Comparison of ENCODE assay signal across 17 cellular contexts in the genomic region with DNA sequence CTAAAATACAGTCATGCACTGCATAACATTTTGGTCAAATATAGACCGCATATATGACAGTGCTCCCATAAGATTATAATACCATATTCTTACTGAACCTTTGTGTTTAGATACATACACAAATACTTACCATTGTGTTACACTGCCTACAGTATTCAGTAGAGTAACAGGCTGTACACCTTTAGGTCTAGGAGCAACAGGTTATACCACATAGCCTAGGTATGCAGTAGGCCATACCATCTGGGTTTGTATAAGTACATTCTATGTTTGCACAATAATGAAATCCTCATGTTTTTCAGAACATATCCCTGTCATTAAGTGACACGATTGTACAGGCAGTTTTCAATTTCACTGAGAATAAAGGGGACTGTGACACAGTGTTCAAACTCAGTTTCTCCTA. TPM values are rescaled to one million over a fixed set of nuclear protein-coding genes. Genes with fewer than 3 reads are reported as not detected.
DNase-seq lines count a peak whose midpoint lies in the region; ATAC-seq, FAIRE-seq and TF ChIP-seq lines count a peak whose summit lies in the region.
"Had no signal": no experiment of that assay in that cellular context is flagged by ENCODE, and none has a peak within 500 bp of the region (broad histone marks: within the 10 kb centered on the region; RNA-seq: fewer than 3 reads in every experiment).

No MANE protein-coding gene starts in this region.

- no peak for TF ChIP-seq EP300 in A549 (IDR thresholded peaks at IDR 0.05)

- no peaks in the 10 kb centered on the region for H3K9me3 Mint-ChIP-seq in natural killer cell treated with Interleukin-12 subunit alpha and Interleukin-12 subunit beta and Interleukin-15 and Interleukin-18, amount 100 ng/mL, for 72 hours

- H3K9me3 ChIP-seq in A549 = peaks cover 13% of the 10 kb centered on the region

- FAIRE-seq in A549 (lab: Jason Lieb, UNC) = peak; percentile 54
- FAIRE-seq in GM12891 (lab: Jason Lieb, UNC) = peak; percentile 45
- peak; percentile 59 for FAIRE-seq in HTR-8/SVneo (lab: Jason Lieb, UNC)
- FAIRE-seq: GM12892 had no signal

- WGBS in A549 (ENCODE audit: missing lambda C conversion rate) = 96% methylated on average over 2 of the region's 2 CpGs

- H3K4me1 ChIP-seq in A549 = no peaks in the 10 kb centered on the region
- H3K4me1 ChIP-seq: Caco-2 had no signal

- H3K36me3 Mint-ChIP-seq in natural killer cell treated with Interleukin-12 subunit alpha and Interleukin-12 subunit beta and Interleukin-15 and Interleukin-18, amount 100 ng/mL, for 72 hours = peaks cover 44% of the 10 kb centered on the region

- H3K27ac Mint-ChIP-seq in natural killer cell treated with Interleukin-12 subunit alpha and Interleukin-12 subunit beta and Interleukin-15 and Interleukin-18, amount 100 ng/mL, for 72 hours = no peak overlapping the region

- DNase-seq in A549 (ENCODE audit: low read depth in 1 of 2, low spot score in 1 of 2) (no peak), GM12891 (ENCODE audit: insufficient read length, low spot score) (no peak), HTR-8/SVneo (ENCODE audit: insufficient read length, low spot score) (no peak), T1000 (lab: John Stamatoyannopoulos, UW) (no peak)
- DNase-seq in natural killer cell treated with Interleukin-12 subunit alpha and Interleukin-12 subunit beta and Interleukin-15 and Interleukin-18, amount 100 ng/mL, for 72 hours (ENCODE audit: low spot score) = no peak
- DNase-seq: 8988T; C1 segment of cervical spinal cord; Caco-2; CD4-positive, alpha-beta memory T cell; DMS 273 treated with DMSO at 0.1 percent for 48 hours; DMS79; GF-D8; GOT3; H7; HCEC 1CT had no signal

- TF ChIP-seq RAD21 in A549 (conservative IDR thresholded peaks at IDR 0.05 in 1 of 2, IDR thresholded peaks at IDR 0.05 in 1 of 2) = no peak

- no peak overlapping the region for H3K4me3 Mint-ChIP-seq in natural killer cell treated with Interleukin-12 subunit alpha and Interleukin-12 subunit beta and Interleukin-15 and Interleukin-18, amount 100 ng/mL, for 72 hours
- H3K4me3 Mint-ChIP-seq: CD4-positive, alpha-beta memory T cell had no signal

- H3K27ac ChIP-seq in A549 = no peak overlapping the region

- ATAC-seq in A549 (no peak), HG03565 (IDR thresholded peaks at IDR 0.05; ENCODE audit: unreplicated experiment) (no peak)
- ATAC-seq in natural killer cell treated with Interleukin-12 subunit alpha and Interleukin-12 subunit beta and Interleukin-15 and Interleukin-18, amount 100 ng/mL, for 72 hours = no peak

- CTCF ChIA-PET in A549 (lab: Yijun Ruan, JAX) = no interaction called here

- POLR2A ChIA-PET in A549 (lab: Yijun Ruan, JAX) = no interaction called here

- TF ChIP-seq POLR2A in A549 (IDR thresholded peaks at IDR 0.05; ENCODE audit: low read length) (no peak), GM12891 (IDR thresholded peaks at IDR 0.05; ENCODE audit: low read depth, low read length) (no peak)

- H3K4me1 Mint-ChIP-seq in natural killer cell treated with Interleukin-12 subunit alpha and Interleukin-12 subunit beta and Interleukin-15 and Interleukin-18, amount 100 ng/mL, for 72 hours (ENCODE audit: low read depth in 2 of 2) = peaks cover 10 to 14% of the 10 kb centered on the region in 2 donors

- no peaks in the 10 kb centered on the region for H3K27me3 Mint-ChIP-seq in natural killer cell treated with Interleukin-12 subunit alpha and Interleukin-12 subunit beta and Interleukin-15 and Interleukin-18, amount 100 ng/mL, for 72 hours
- H3K27me3 Mint-ChIP-seq: CD4-positive, alpha-beta memory T cell had no signal

- H3K4me3 ChIP-seq in A549 = no peak overlapping the region

- no peak for TF ChIP-seq CTCF in A549 (IDR thresholded peaks at IDR 0.05)

- H3K4me2 ChIP-seq in A549 = no peak overlapping the region

TF ChIP-seq in A549, 52 proteins besides CTCF, POLR2A, EP300 and RAD21:
- TF ChIP-seq SMC3 (IDR thresholded peaks at IDR 0.05) = no peak
- TF ChIP-seq FOXS1 (CRISPR knock-in tag; IDR thresholded peaks at IDR 0.05) = no peak
- no peak for TF ChIP-seq HOXA7 (CRISPR knock-in tag; IDR thresholded peaks at IDR 0.05)
- TF ChIP-seq RNF2 (IDR thresholded peaks at IDR 0.05; ENCODE audit: borderline replicate concordance, low read depth) = no peak
- TF ChIP-seq, protein P1, sequence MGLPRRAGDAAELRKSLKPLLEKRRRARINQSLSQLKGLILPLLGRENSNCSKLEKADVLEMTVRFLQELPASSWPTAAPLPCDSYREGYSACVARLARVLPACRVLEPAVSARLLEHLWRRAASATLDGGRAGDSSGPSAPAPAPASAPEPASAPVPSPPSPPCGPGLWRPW (IDR thresholded peaks at IDR 0.05) = no peak
- TF ChIP-seq RFX5 (IDR thresholded peaks at IDR 0.05) = no peak
- TF ChIP-seq HDAC2 (IDR thresholded peaks at IDR 0.05) = no peak

TF ChIP-seq in GM12891, 5 proteins besides CTCF, POLR2A, EP300 and RAD21:
- TF ChIP-seq POLR2AphosphoS5 (IDR thresholded peaks at IDR 0.05; ENCODE audit: low read depth, low read length) (no peak), SPI1 (IDR thresholded peaks at IDR 0.05; ENCODE audit: low read depth, low read length) (no peak), TAF1 (IDR thresholded peaks at IDR 0.05; ENCODE audit: low read depth, low read length) (no peak), PAX5 (IDR thresholded peaks at IDR 0.05; ENCODE audit: insufficient read depth, low read length, severe bottlenecking) (no peak), POU2F2 (IDR thresholded peaks at IDR 0.05; ENCODE audit: low read depth, low read length) (no peak)
TF ChIP-seq in GM12891: peak in this region for 0.

RNA-seq across cellular contexts. Expression of a gene that starts 22.3 kb away (rescaled TPM):
- 42.6 and 45.0 TPM in 2 replicates for polyA plus RNA-seq in A549 (2011; rRNA removed)
- polyA plus RNA-seq in A549 (2012; cell fraction: cytosol; rRNA removed) = 6.4 and 9.4 TPM in 2 replicates
- polyA plus RNA-seq in A549 (2012; cell fraction: nucleus; rRNA removed) = 8.3 and 11.8 TPM in 2 replicates
- 17.5 to 22.5 TPM (median 18.8 TPM) in 3 replicates for polyA plus RNA-seq in A549 (2017; fragmentation: RNase III; extraction: RNeasy Plus Mini Kit Qiagen cat#74134 plus additional on column Dnase treatment)
- 135 and 136 TPM in 2 replicates for polyA minus RNA-seq in A549 (2011; rRNA and poly(A)+ RNA removed)
- 13.8 TPM for polyA plus RNA-seq in GM12891 (2012; ENCODE audit: low read depth, missing spikeins)
- 100 to 1,000 TPM; 109 to 124 TPM for total RNA-seq in natural killer cell treated with Interleukin-12 subunit alpha and Interleukin-12 subunit beta and Interleukin-15 and Interleukin-18, amount 100 ng/mL, for 72 hours

RNA-seq across cellular contexts. Expression of a gene that starts 34.6 kb away (rescaled TPM):
- polyA plus RNA-seq in A549 (2011; rRNA removed) (15.6 and 23.1 TPM in 2 replicates), A549 (2017; fragmentation: RNase III; extraction: RNeasy Plus Mini Kit Qiagen cat#74134 plus additional on column Dnase treatment) (15.4 to 16.4 TPM (median 16.3 TPM) in 3 replicates)
- polyA plus RNA-seq in A549 (2012; cell fraction: cytosol; rRNA removed) = 6.0 and 7.1 TPM in 2 replicates
- polyA plus RNA-seq in A549 (2012; cell fraction: nucleus; rRNA removed) = 5.5 and 11.8 TPM in 2 replicates
- 8.7 and 12.7 TPM in 2 replicates for polyA minus RNA-seq in A549 (2011; rRNA and poly(A)+ RNA removed)
- polyA plus RNA-seq in GM12891 (2012; ENCODE audit: low read depth, missing spikeins) = 5.4 TPM
- 10 to 100 TPM; 13.4 to 23.4 TPM for total RNA-seq in natural killer cell treated with Interleukin-12 subunit alpha and Interleukin-12 subunit beta and Interleukin-15 and Interleukin-18, amount 100 ng/mL, for 72 hours
